Comparison of ENCODE assay signal across 1 cellular context in genomic region chr17:78252701-78253635, GRCh38.
TF ChIP-seq lines count a peak whose summit lies in the region.

No MANE protein-coding gene starts in this region.

TF ChIP-seq in GM12878, 131 proteins besides CTCF, POLR2A, EP300 and RAD21:
- no peak for TF ChIP-seq RBBP5 (conservative IDR thresholded peaks at IDR 0.05)
- TF ChIP-seq, protein P1, sequence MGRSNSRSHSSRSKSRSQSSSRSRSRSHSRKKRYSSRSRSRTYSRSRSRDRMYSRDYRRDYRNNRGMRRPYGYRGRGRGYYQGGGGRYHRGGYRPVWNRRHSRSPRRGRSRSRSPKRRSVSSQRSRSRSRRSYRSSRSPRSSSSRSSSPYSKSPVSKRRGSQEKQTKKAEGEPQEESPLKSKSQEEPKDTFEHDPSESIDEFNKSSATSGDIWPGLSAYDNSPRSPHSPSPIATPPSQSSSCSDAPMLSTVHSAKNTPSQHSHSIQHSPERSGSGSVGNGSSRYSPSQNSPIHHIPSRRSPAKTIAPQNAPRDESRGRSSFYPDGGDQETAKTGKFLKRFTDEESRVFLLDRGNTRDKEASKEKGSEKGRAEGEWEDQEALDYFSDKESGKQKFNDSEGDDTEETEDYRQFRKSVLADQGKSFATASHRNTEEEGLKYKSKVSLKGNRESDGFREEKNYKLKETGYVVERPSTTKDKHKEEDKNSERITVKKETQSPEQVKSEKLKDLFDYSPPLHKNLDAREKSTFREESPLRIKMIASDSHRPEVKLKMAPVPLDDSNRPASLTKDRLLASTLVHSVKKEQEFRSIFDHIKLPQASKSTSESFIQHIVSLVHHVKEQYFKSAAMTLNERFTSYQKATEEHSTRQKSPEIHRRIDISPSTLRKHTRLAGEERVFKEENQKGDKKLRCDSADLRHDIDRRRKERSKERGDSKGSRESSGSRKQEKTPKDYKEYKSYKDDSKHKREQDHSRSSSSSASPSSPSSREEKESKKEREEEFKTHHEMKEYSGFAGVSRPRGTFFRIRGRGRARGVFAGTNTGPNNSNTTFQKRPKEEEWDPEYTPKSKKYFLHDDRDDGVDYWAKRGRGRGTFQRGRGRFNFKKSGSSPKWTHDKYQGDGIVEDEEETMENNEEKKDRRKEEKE (IDR thresholded peaks at IDR 0.05): no peak
- TF ChIP-seq CHD4 (IDR thresholded peaks at IDR 0.05): no peak
- TF ChIP-seq, protein P2, sequence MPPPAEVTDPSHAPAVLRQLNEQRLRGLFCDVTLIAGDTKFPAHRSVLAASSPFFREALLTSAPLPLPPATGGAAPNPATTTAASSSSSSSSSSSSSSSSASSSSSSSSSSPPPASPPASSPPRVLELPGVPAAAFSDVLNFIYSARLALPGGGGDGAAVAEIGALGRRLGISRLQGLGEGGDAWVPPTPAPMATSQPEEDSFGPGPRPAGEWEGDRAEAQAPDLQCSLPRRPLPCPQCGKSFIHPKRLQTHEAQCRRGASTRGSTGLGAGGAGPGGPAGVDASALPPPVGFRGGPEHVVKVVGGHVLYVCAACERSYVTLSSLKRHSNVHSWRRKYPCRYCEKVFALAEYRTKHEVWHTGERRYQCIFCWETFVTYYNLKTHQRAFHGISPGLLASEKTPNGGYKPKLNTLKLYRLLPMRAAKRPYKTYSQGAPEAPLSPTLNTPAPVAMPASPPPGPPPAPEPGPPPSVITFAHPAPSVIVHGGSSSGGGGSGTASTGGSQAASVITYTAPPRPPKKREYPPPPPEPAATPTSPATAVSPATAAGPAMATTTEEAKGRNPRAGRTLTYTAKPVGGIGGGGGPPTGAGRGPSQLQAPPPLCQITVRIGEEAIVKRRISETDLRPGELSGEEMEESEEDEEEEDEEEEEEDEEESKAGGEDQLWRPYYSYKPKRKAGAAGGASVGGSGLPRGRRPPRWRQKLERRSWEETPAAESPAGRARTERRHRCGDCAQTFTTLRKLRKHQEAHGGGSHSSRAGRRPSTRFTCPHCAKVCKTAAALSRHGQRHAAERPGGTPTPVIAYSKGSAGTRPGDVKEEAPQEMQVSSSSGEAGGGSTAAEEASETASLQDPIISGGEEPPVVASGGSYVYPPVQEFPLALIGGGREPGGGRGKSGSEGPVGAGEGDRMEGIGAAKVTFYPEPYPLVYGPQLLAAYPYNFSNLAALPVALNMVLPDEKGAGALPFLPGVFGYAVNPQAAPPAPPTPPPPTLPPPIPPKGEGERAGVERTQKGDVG (CRISPR knock-in tag; IDR thresholded peaks at IDR 0.05): no peak
- no peak for TF ChIP-seq KAT2A (conservative IDR thresholded peaks at IDR 0.05; ENCODE audit: control insufficient read depth, low read depth, low read length)
- no peak for TF ChIP-seq PAX8 (IDR thresholded peaks at IDR 0.05)
- no peak for TF ChIP-seq SIN3A (IDR thresholded peaks at IDR 0.05; ENCODE audit: low read depth, low read length)
- no peak for TF ChIP-seq ZNF687 (IDR thresholded peaks at IDR 0.05)
- no peak for TF ChIP-seq PML (IDR thresholded peaks at IDR 0.05; ENCODE audit: low read length)
- no peak for TF ChIP-seq ZNF24 (IDR thresholded peaks at IDR 0.05)
- no peak for TF ChIP-seq ZNF274 (IDR thresholded peaks at IDR 0.05; ENCODE audit: insufficient read depth, insufficient read length)
- TF ChIP-seq IKZF2 (IDR thresholded peaks at IDR 0.05): no peak
- no peak for TF ChIP-seq CBX5 (IDR thresholded peaks at IDR 0.05; ENCODE audit: low read depth)
- no peak for TF ChIP-seq NBN (IDR thresholded peaks at IDR 0.05)
- TF ChIP-seq, protein P3, sequence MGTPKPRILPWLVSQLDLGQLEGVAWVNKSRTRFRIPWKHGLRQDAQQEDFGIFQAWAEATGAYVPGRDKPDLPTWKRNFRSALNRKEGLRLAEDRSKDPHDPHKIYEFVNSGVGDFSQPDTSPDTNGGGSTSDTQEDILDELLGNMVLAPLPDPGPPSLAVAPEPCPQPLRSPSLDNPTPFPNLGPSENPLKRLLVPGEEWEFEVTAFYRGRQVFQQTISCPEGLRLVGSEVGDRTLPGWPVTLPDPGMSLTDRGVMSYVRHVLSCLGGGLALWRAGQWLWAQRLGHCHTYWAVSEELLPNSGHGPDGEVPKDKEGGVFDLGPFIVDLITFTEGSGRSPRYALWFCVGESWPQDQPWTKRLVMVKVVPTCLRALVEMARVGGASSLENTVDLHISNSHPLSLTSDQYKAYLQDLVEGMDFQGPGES (IDR thresholded peaks at IDR 0.05): no peak
- TF ChIP-seq SUZ12 (IDR thresholded peaks at IDR 0.05; ENCODE audit: unreplicated experiment): no peak
- no peak for TF ChIP-seq WRNIP1 (IDR thresholded peaks at IDR 0.05; ENCODE audit: borderline replicate concordance, low read depth, low read length)
- no peak for TF ChIP-seq ZBTB11 (CRISPR knock-in tag; IDR thresholded peaks at IDR 0.05)
- TF ChIP-seq ETV6 (conservative IDR thresholded peaks at IDR 0.05 in 1 of 2, IDR thresholded peaks at IDR 0.05 in 1 of 2; ENCODE audit: borderline replicate concordance in 1 of 2, low read depth in 1 of 2): no peak
TF ChIP-seq in GM12878: peak in this region for 0.
